1 cellular context compared by ENCODE assay signal in the genomic region with DNA sequence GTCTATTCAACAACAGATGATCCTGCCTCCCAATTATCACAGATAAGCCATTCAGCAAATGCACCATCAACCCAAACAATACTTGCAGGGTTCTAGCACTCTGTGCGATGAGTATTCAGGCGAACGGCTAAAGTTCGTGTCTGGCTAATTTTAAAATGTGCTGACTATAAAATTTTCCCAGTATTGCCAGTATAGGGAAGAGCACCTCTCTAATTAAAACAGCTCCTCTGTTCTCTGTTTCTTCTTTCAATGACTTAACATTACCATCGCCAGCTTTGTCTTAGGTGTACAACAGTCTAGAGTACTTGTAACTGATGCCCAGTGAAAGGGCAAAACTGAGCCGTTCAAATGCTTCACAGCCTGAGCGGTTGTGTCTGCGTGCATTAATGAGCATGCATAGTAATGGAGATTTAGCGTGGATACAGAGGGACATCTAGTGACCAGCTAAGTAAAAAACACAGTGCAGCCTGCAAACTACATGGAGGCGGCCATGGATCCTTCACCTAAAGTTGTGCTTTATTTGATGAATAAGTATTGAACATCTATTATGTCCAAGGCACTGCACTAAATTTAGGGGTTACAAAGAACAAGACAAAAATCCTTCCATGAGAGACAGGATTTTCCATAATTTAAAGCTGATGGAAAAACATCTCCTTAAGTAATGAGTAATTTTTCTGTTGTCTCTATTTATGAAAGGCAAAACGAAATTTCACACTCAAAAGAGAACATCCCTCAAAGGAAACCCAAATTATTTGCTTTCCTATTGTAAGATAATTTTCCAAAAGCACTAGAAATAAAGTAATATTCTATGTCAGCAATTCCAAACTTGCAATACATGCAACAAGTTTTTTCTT.
TF ChIP-seq lines count a peak whose summit lies in the region.

No MANE protein-coding gene starts in this region.

TF ChIP-seq in HEK293, 187 proteins besides CTCF, POLR2A, EP300 and RAD21 (continued from another document):
- TF ChIP-seq ZNF138 (tag by site-specific recombination; IDR thresholded peaks at IDR 0.05; ENCODE audit: borderline replicate concordance) (no peak), TRIM28 (IDR thresholded peaks at IDR 0.05; ENCODE audit: borderline replicate concordance, low read length) (peak; percentile 58; the same call in 1 of the 2 replicates), ZNF768 (tag by site-specific recombination; IDR thresholded peaks at IDR 0.05) (no peak), ZNF211 (tag by site-specific recombination; IDR thresholded peaks at IDR 0.05; ENCODE audit: low read depth) (no peak), ZNF677 (tag by site-specific recombination; IDR thresholded peaks at IDR 0.05) (no peak), ZNF501 (tag by site-specific recombination; IDR thresholded peaks at IDR 0.05) (no peak), ZNF433 (tag by site-specific recombination; IDR thresholded peaks at IDR 0.05; ENCODE audit: low read depth) (no peak), ZNF701 (tag by site-specific recombination; IDR thresholded peaks at IDR 0.05) (no peak), YY1 (tag by site-specific recombination; IDR thresholded peaks at IDR 0.05) (no peak), ZNF624 (tag by site-specific recombination; IDR thresholded peaks at IDR 0.05) (no peak), ZNF660 (tag by site-specific recombination; IDR thresholded peaks at IDR 0.05) (peak; percentile 89), YY2 (tag by site-specific recombination; IDR thresholded peaks at IDR 0.05) (peak; percentile 65; the same call in 1 of the 2 replicates), ZNF248 (tag by site-specific recombination; IDR thresholded peaks at IDR 0.05) (no peak), ZNF335 (tag by site-specific recombination; conservative IDR thresholded peaks at IDR 0.05) (no peak)
- TF ChIP-seq, protein P1, sequence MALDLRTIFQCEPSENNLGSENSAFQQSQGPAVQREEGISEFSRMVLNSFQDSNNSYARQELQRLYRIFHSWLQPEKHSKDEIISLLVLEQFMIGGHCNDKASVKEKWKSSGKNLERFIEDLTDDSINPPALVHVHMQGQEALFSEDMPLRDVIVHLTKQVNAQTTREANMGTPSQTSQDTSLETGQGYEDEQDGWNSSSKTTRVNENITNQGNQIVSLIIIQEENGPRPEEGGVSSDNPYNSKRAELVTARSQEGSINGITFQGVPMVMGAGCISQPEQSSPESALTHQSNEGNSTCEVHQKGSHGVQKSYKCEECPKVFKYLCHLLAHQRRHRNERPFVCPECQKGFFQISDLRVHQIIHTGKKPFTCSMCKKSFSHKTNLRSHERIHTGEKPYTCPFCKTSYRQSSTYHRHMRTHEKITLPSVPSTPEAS (tag by site-specific recombination; IDR thresholded peaks at IDR 0.05): no peak
- TF ChIP-seq, protein P2, sequence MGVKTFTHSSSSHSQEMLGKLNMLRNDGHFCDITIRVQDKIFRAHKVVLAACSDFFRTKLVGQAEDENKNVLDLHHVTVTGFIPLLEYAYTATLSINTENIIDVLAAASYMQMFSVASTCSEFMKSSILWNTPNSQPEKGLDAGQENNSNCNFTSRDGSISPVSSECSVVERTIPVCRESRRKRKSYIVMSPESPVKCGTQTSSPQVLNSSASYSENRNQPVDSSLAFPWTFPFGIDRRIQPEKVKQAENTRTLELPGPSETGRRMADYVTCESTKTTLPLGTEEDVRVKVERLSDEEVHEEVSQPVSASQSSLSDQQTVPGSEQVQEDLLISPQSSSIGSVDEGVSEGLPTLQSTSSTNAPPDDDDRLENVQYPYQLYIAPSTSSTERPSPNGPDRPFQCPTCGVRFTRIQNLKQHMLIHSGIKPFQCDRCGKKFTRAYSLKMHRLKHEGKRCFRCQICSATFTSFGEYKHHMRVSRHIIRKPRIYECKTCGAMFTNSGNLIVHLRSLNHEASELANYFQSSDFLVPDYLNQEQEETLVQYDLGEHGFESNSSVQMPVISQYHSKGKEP (tag by site-specific recombination; IDR thresholded peaks at IDR 0.05): 0 out of 2 replicates have a peak, but pooled peaks have one; percentile 53
